Comparison of ENCODE assay signal across 11 cellular contexts in genomic region chr6:7235712-7236311, GRCh38.
DNase-seq lines count a peak whose midpoint lies in the region; ATAC-seq, FAIRE-seq and TF ChIP-seq lines count a peak whose summit lies in the region.
"Had no signal": no experiment of that assay in that cellular context is flagged by ENCODE, and none has a peak within 500 bp of the region (broad histone marks: within the 10 kb centered on the region; RNA-seq: fewer than 3 reads in every experiment).

No MANE protein-coding gene starts in this region.

- POLR2A ChIA-PET in K562 (lab: Yijun Ruan, JAX) (interaction anchor here (0.9 to 1.5 kb wide), 6 partner anchors 11 to 559 kb away, joined by 3 to 7 read pairs (median 4); no protein-coding TSS in a partner anchor), GM10248 (lab: Yijun Ruan, JAX) (no interaction called here)
- POLR2A ChIA-PET in naive thymus-derived CD8-positive, alpha-beta T cell (lab: Charles Lee) = no interaction called here

- TF ChIP-seq POLR2A in K562 (conservative IDR thresholded peaks at IDR 0.05) = no peak

- 36% methylated on average over 9 of the region's 9 CpGs for WGBS in K562 (ENCODE audit: insufficient coverage, low coverage, missing lambda C conversion rate)

- H3K4me1 ChIP-seq in K562 (replicated peaks in 1 of 2; ENCODE audit: control insufficient read depth in 2 of 2, insufficient read depth in 2 of 2, low read length in 2 of 2) = peaks cover 24 to 31% of the 10 kb centered on the region in 2 experiments

- peak overlapping the region in 7 of 10 donors; percentile 8 to 86 (median 61) for H3K27ac Mint-ChIP-seq in naive thymus-derived CD8-positive, alpha-beta T cell

- CTCF ChIA-PET in K562 (lab: Yijun Ruan, JAX; ENCODE audit: low intra/inter-chr PET ratio) (no interaction called here), GM10248 (lab: Yijun Ruan, JAX) (interaction anchor here (0.6 to 2.2 kb wide), 12 partner anchors 8 to 576 kb away, joined by 3 to 20 read pairs (median 4); no protein-coding TSS in a partner anchor)

- ATAC-seq in HG03439 (IDR thresholded peaks at IDR 0.05; ENCODE audit: unreplicated experiment) = peak; percentile 7
- peak; percentile 8 for ATAC-seq in K562
- no peak for ATAC-seq in naive thymus-derived CD8-positive, alpha-beta T cell
- no peak for ATAC-seq in GM19395 (IDR thresholded peaks at IDR 0.05; ENCODE audit: unreplicated experiment)

- TF ChIP-seq RAD21 in K562 (CRISPR knock-in tag; conservative IDR thresholded peaks at IDR 0.05 in 1 of 2, IDR thresholded peaks at IDR 0.05 in 1 of 2) = no peak

- peaks cover 85% of the 10 kb centered on the region for H3K36me3 ChIP-seq in K562 (ENCODE audit: control insufficient read depth, insufficient read depth, low read length)

- peaks cover 70% of the 10 kb centered on the region for H3K79me2 ChIP-seq in K562 (ENCODE audit: control insufficient read depth, insufficient read depth, low read length)

- DNase-seq in COLO668 (lab: John Stamatoyannopoulos, UW; ENCODE audit: unreplicated experiment) (peak; percentile 31), K562 (ENCODE audit: extremely low read depth in 1 of 4, low spot score in 3 of 4) (no peak), GM10248 (ENCODE audit: extremely low spot score) (no peak), SKM-1 treated with dmso at 0.1 percent for 144 hours (lab: John Stamatoyannopoulos, UW; ENCODE audit: unreplicated experiment) (no peak), GM03348 (ENCODE audit: low spot score) (no peak)
- DNase-seq in naive thymus-derived CD8-positive, alpha-beta T cell = no peak
- DNase-seq: naive B cell; NCI-H146; stimulated activated CD4-positive, alpha-beta T cell treated with anti-CD3 and anti-CD28 coated beads, Interleukin-4, amount 100 ng/mL, for 4 hours had no signal

- TF ChIP-seq CTCF in K562 (IDR thresholded peaks at IDR 0.05 in 2 of 3, conservative IDR thresholded peaks at IDR 0.05 in 1 of 3; ENCODE audit: insufficient read depth in 2 of 3, low read depth in 1 of 3, low read length in 3 of 3) = no peak
- no peak for TF ChIP-seq CTCF in GM10248 (IDR thresholded peaks at IDR 0.05; ENCODE audit: control extremely low read depth, extremely low read depth, low read depth, missing control alignments)

- H3K4me3 ChIP-seq in K562 = no peak overlapping the region

- H3K9me3 ChIP-seq in K562 (replicated peaks; ENCODE audit: control insufficient read depth, insufficient read depth, low read depth, low read length) = no peaks in the 10 kb centered on the region

- peak overlapping the region; percentile 35 for H2AFZ ChIP-seq in K562 (ENCODE audit: low read depth, low read length)

- H3K4me2 ChIP-seq in K562 (ENCODE audit: insufficient read depth, low read length) = peak overlapping the region; percentile 39

- H3K4me3 Mint-ChIP-seq in naive thymus-derived CD8-positive, alpha-beta T cell = no peak overlapping the region

- TF ChIP-seq EP300 in K562 (IDR thresholded peaks at IDR 0.05; ENCODE audit: low read length) = no peak

- peaks cover 0 to 69% (median 10%) of the 10 kb centered on the region in 3 donors for H3K36me3 Mint-ChIP-seq in naive thymus-derived CD8-positive, alpha-beta T cell

- H3K4me1 Mint-ChIP-seq in naive thymus-derived CD8-positive, alpha-beta T cell = peaks cover 13 to 32% (median 19%) of the 10 kb centered on the region in 4 donors

- in situ Hi-C loops in K562 (cut with MboI) = loop anchor here (25.0 kb wide), 1 partner anchor 549 kb away; no protein-coding TSS in a partner anchor

- H3K27me3 ChIP-seq in K562 (ENCODE audit: control insufficient read depth in 2 of 2, insufficient read depth in 2 of 2, low read length in 2 of 2) = no peaks in the 10 kb centered on the region

- no TSS peak for BruUV-seq in K562 (replicated peaks; lab: Mats Ljungman, UMichigan)

- no peaks in the 10 kb centered on the region for H3K9me3 Mint-ChIP-seq in naive thymus-derived CD8-positive, alpha-beta T cell
- H3K9me3 Mint-ChIP-seq: naive B cell had no signal

- intact Hi-C loops in K562 (cut with micrococcal nuclease) = loop anchor here (5.0 to 10.0 kb wide), 2 partner anchors 129 to 221 kb away; partner anchors contain the start of gene RREB1

- FAIRE-seq in K562 (lab: Jason Lieb, UNC) = peak; percentile 32

- H3K27ac ChIP-seq in K562 (ENCODE audit: extremely low read depth, low read depth, low read length) = peak overlapping the region; percentile 46

- H3K9ac ChIP-seq in K562 (ENCODE audit: insufficient read depth in 1 of 2, low read depth in 2 of 2, low read length in 2 of 2) = peak overlapping the region; percentile 40 to 78; a peak in 2 of 4 replicates

- peaks cover 2% of the 10 kb centered on the region for H3K9me1 ChIP-seq in K562 (ENCODE audit: control insufficient read depth, insufficient read depth, low read length)

- H4K20me1 ChIP-seq in K562 (replicated peaks; ENCODE audit: control insufficient read depth, insufficient read depth, low read length) = 0 out of 2 replicates have a peak, but pooled peaks cover 5% of the 10 kb centered on the region

- H3K27me3 Mint-ChIP-seq in naive thymus-derived CD8-positive, alpha-beta T cell = no peaks in the 10 kb centered on the region
- H3K27me3 Mint-ChIP-seq: naive B cell had no signal

TF ChIP-seq in K562, 482 proteins besides CTCF, POLR2A, EP300 and RAD21:
- TF ChIP-seq, protein P1, sequence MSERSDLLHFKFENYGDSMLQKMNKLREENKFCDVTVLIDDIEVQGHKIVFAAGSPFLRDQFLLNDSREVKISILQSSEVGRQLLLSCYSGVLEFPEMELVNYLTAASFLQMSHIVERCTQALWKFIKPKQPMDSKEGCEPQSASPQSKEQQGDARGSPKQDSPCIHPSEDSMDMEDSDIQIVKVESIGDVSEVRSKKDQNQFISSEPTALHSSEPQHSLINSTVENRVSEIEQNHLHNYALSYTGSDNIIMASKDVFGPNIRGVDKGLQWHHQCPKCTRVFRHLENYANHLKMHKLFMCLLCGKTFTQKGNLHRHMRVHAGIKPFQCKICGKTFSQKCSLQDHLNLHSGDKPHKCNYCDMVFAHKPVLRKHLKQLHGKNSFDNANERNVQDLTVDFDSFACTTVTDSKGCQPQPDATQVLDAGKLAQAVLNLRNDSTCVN (CRISPR knock-in tag; IDR thresholded peaks at IDR 0.05) = peak; percentile 50; the same call in 1 of the 2 replicates
- TF ChIP-seq GABPB1 (CRISPR knock-in tag; IDR thresholded peaks at IDR 0.05) (0 out of 2 replicates have a peak, but pooled peaks have one; percentile 24), FOXA1 (IDR thresholded peaks at IDR 0.05; ENCODE audit: borderline replicate concordance) (no peak), CTBP1 (IDR thresholded peaks at IDR 0.05; ENCODE audit: borderline replicate concordance) (0 out of 2 replicates have a peak, but pooled peaks have one; percentile 42), E2F6 (IDR thresholded peaks at IDR 0.05; ENCODE audit: borderline replicate concordance in 1 of 2, extremely low read depth in 1 of 2, insufficient read depth in 1 of 2, insufficient read length in 1 of 2, low read depth in 1 of 2, low read length in 1 of 2, poor library complexity in 1 of 2, severe bottlenecking in 1 of 2) (no peak)

Comparison
In these comparisons a context has a peak if more than half of its experiments do, and no peak if none do; other contexts are left out.
1. ATAC-seq: peak in HG03439 (single experiment) and K562 (single experiment); none in naive thymus-derived CD8-positive, alpha-beta T cell (0 of 2) and GM19395 (single experiment).